Comparison of ENCODE assay signal across 1 cellular context in the genomic region with DNA sequence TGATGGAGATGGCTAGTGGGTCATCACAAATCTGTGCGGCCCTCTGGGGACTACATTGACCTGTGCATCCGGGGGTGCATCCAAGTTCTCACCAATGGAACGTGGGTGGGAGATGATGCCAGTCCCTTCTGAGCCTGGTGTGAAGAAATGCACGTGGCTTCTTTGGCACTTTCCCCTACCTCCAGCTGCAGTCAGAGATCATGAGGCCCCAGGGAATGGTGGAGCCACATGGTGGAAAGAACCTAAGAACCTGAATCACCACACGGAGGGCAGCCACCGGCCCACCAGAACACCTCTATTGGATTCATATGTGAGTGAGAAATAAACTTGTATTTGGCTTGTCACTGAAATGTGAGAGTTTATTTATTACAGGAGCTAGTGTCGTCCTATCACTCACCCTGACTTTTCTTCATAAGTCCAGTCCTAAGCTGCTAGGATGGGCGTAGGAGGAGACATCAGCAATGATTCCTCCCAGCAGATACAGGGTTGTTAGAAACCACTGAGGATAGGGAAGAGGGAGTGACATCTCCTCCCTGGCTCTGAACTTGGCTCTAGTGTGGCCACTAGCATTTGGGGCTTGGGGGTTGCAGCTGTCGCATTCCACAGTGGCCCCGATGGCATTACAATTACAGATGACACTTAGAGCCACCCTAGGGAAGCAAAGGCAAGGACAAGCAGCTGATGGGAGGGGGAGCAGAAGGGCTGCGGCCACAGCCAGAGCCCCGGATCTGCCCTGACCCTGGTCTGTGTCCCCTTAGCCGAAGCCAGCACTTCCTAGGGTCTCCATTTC.
TF ChIP-seq lines count a peak whose summit lies in the region.

No MANE protein-coding gene starts in this region.

TF ChIP-seq in H1, 55 proteins besides CTCF, POLR2A, EP300 and RAD21:
- TF ChIP-seq EGR1 (IDR thresholded peaks at IDR 0.05; ENCODE audit: borderline replicate concordance, low read depth, low read length) (no peak), SRF (IDR thresholded peaks at IDR 0.05; ENCODE audit: low read depth, low read length) (no peak), POU5F1 (IDR thresholded peaks at IDR 0.05; ENCODE audit: low read depth, low read length) (no peak), RNF2 (IDR thresholded peaks at IDR 0.05; ENCODE audit: borderline replicate concordance, low read depth, low read length, missing control alignments, poor library complexity, severe bottlenecking) (no peak), RBBP5 (IDR thresholded peaks at IDR 0.05; ENCODE audit: borderline replicate concordance, low read depth, low read length) (no peak), CHD1 (IDR thresholded peaks at IDR 0.05; ENCODE audit: low read depth, low read length) (no peak), BCL11A (IDR thresholded peaks at IDR 0.05; ENCODE audit: low read depth in 2 of 2, low read length in 2 of 2) (no peak), TAF1 (IDR thresholded peaks at IDR 0.05; ENCODE audit: low read depth, low read length) (no peak), EZH2 (IDR thresholded peaks at IDR 0.05; ENCODE audit: low read depth, low read length, severe bottlenecking) (no peak), CBX5 (IDR thresholded peaks at IDR 0.05; ENCODE audit: low read depth, low read length) (no peak), SIN3A (conservative IDR thresholded peaks at IDR 0.05 in 1 of 2, IDR thresholded peaks at IDR 0.05 in 1 of 2; ENCODE audit: low read depth in 1 of 2, low read length in 2 of 2) (no peak), GTF2F1 (IDR thresholded peaks at IDR 0.05; ENCODE audit: borderline replicate concordance, low read depth, low read length) (no peak), FOSL1 (IDR thresholded peaks at IDR 0.05; ENCODE audit: insufficient read depth, low read depth, low read length) (no peak), TCF12 (IDR thresholded peaks at IDR 0.05; ENCODE audit: low read depth, low read length) (no peak), ZNF274 (IDR thresholded peaks at IDR 0.05; ENCODE audit: borderline replicate concordance, extremely low read depth, low read length) (no peak)
- TF ChIP-seq, protein P1, sequence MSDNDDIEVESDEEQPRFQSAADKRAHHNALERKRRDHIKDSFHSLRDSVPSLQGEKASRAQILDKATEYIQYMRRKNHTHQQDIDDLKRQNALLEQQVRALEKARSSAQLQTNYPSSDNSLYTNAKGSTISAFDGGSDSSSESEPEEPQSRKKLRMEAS (IDR thresholded peaks at IDR 0.05): no peak
